9 cellular contexts compared by ENCODE assay signal in the genomic region with DNA sequence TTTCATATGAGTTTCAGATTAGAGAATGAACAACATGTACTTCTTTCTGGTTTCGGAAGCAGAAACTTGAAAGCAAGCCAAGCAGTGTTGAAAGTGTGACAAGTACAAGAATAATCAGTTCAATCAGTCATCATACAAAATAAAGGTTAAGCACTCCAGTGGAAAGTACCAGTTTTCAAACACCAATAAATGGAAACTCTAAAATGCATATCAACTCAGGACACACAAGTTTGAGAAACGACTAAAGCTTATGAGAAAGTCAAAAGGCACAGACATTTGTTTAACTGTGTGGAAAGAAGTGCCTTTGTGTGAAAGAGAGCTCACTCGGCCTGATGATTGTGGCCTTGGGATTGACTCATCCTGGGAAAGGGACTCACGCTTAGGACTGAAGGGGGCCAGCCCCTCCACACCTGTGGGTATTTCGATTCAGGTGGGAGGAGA.
DNase-seq lines count a peak whose midpoint lies in the region; ATAC-seq and TF ChIP-seq lines count a peak whose summit lies in the region.
"Had no signal": no experiment of that assay in that cellular context is flagged by ENCODE, and none has a peak within 500 bp of the region (broad histone marks: within the 10 kb centered on the region; RNA-seq: fewer than 3 reads in every experiment).

No MANE protein-coding gene starts in this region.

- H3K27ac Mint-ChIP-seq in activated CD8-positive, alpha-beta T cell treated with anti-CD3 and anti-CD28 coated beads for 36 hours: peak overlapping the region; percentile 41
- no peak overlapping the region for H3K27ac Mint-ChIP-seq in activated CD8-positive, alpha-beta T cell treated with anti-CD3 and anti-CD28 coated beads, Interleukin-2, amount 10 ng/mL, durations not matched to agents 7 days and 5 days

- no peaks in the 10 kb centered on the region for H3K36me3 ChIP-seq in cardiac muscle cell
- H3K36me3 ChIP-seq in subcutaneous abdominal adipose tissue (ENCODE audit: control insufficient read depth in 5 of 5, insufficient read depth in 5 of 5, low read length in 5 of 5): no peaks in the 10 kb centered on the region

- no peaks in the 10 kb centered on the region for H3K9me3 ChIP-seq in cardiac muscle cell (ENCODE audit: low read depth)
- no peaks in the 10 kb centered on the region for H3K9me3 ChIP-seq in subcutaneous abdominal adipose tissue (ENCODE audit: control insufficient read depth in 5 of 5, low read length in 5 of 5)

- H3K27me3 Mint-ChIP-seq in activated CD8-positive, alpha-beta T cell treated with anti-CD3 and anti-CD28 coated beads for 36 hours: peaks cover 1% of the 10 kb centered on the region
- H3K27me3 Mint-ChIP-seq in activated CD8-positive, alpha-beta T cell treated with anti-CD3 and anti-CD28 coated beads, Interleukin-2, amount 10 ng/mL, durations not matched to agents 7 days and 5 days (ENCODE audit: low read depth): peaks cover 6% of the 10 kb centered on the region

- no peak overlapping the region for H3K4me3 ChIP-seq in cardiac muscle cell
- H3K4me3 ChIP-seq in subcutaneous abdominal adipose tissue (ENCODE audit: low read depth in 1 of 5, low read length in 5 of 5): no peak overlapping the region

- H3K36me3 Mint-ChIP-seq in activated CD8-positive, alpha-beta T cell treated with anti-CD3 and anti-CD28 coated beads for 36 hours (ENCODE audit: low read depth): no peaks in the 10 kb centered on the region
- no peaks in the 10 kb centered on the region for H3K36me3 Mint-ChIP-seq in activated CD8-positive, alpha-beta T cell treated with anti-CD3 and anti-CD28 coated beads, Interleukin-2, amount 10 ng/mL, durations not matched to agents 7 days and 5 days (ENCODE audit: low read depth)

- CTCF ChIA-PET in activated CD8-positive, alpha-beta T cell treated with anti-CD3 and anti-CD28 coated beads for 36 hours (lab: Charles Lee): no interaction called here
- CTCF ChIA-PET in activated CD8-positive, alpha-beta T cell treated with anti-CD3 and anti-CD28 coated beads, Interleukin-2, amount 10 ng/mL, durations not matched to agents 7 days and 5 days (lab: Charles Lee): no interaction called here

- H3K27ac ChIP-seq in VCaP: peak overlapping the region; percentile 60
- H3K27ac ChIP-seq in cardiac muscle cell: peak overlapping the region; percentile 74
- peak overlapping the region; percentile 34 for H3K27ac ChIP-seq in subcutaneous abdominal adipose tissue (ENCODE audit: low read depth, low read length)

- ATAC-seq in activated CD8-positive, alpha-beta T cell treated with anti-CD3 and anti-CD28 coated beads for 36 hours: peak; percentile 61
- ATAC-seq in activated CD8-positive, alpha-beta T cell treated with anti-CD3 and anti-CD28 coated beads, Interleukin-2, amount 10 ng/mL, durations not matched to agents 7 days and 5 days: no peak
- ATAC-seq in GM21576 (IDR thresholded peaks at IDR 0.05; ENCODE audit: unreplicated experiment) (no peak), HG03280 (IDR thresholded peaks at IDR 0.05; ENCODE audit: unreplicated experiment) (no peak)

- intact Hi-C loops in activated CD8-positive, alpha-beta T cell treated with anti-CD3 and anti-CD28 coated beads for 36 hours (cut with micrococcal nuclease): no loop called here

- H3K4me1 Mint-ChIP-seq in activated CD8-positive, alpha-beta T cell treated with anti-CD3 and anti-CD28 coated beads for 36 hours (ENCODE audit: low read depth): peaks cover 12% of the 10 kb centered on the region
- H3K4me1 Mint-ChIP-seq in activated CD8-positive, alpha-beta T cell treated with anti-CD3 and anti-CD28 coated beads, Interleukin-2, amount 10 ng/mL, durations not matched to agents 7 days and 5 days (ENCODE audit: low read depth): no peaks in the 10 kb centered on the region

- no peak for TF ChIP-seq CTCF in activated CD8-positive, alpha-beta T cell treated with anti-CD3 and anti-CD28 coated beads for 36 hours (IDR thresholded peaks at IDR 0.05)
- TF ChIP-seq CTCF in VCaP (conservative IDR thresholded peaks at IDR 0.05) (no peak), cardiac muscle cell (IDR thresholded peaks at IDR 0.05; ENCODE audit: low read depth, low read length) (no peak)

- no peak overlapping the region for H3K4me3 Mint-ChIP-seq in activated CD8-positive, alpha-beta T cell treated with anti-CD3 and anti-CD28 coated beads for 36 hours
- H3K4me3 Mint-ChIP-seq in activated CD8-positive, alpha-beta T cell treated with anti-CD3 and anti-CD28 coated beads, Interleukin-2, amount 10 ng/mL, durations not matched to agents 7 days and 5 days: no peak overlapping the region

- H3K4me1 ChIP-seq in cardiac muscle cell (ENCODE audit: low read depth): peaks cover 12% of the 10 kb centered on the region
- H3K4me1 ChIP-seq in subcutaneous abdominal adipose tissue (ENCODE audit: control insufficient read depth in 5 of 5, insufficient read depth in 5 of 5, low read length in 5 of 5): peaks cover 2 to 10% (median 8%) of the 10 kb centered on the region in 5 donors

- peaks cover 2% of the 10 kb centered on the region for H3K9me3 Mint-ChIP-seq in activated CD8-positive, alpha-beta T cell treated with anti-CD3 and anti-CD28 coated beads for 36 hours
- H3K9me3 Mint-ChIP-seq in activated CD8-positive, alpha-beta T cell treated with anti-CD3 and anti-CD28 coated beads, Interleukin-2, amount 10 ng/mL, durations not matched to agents 7 days and 5 days (ENCODE audit: insufficient read depth): no peaks in the 10 kb centered on the region

- POLR2A ChIA-PET in activated CD8-positive, alpha-beta T cell treated with anti-CD3 and anti-CD28 coated beads for 36 hours (lab: Charles Lee): interaction anchor here (0.8 kb wide), 1 partner anchor 28 kb away, joined by 3 read pairs; no protein-coding TSS in a partner anchor
- POLR2A ChIA-PET in activated CD8-positive, alpha-beta T cell treated with anti-CD3 and anti-CD28 coated beads, Interleukin-2, amount 10 ng/mL, durations not matched to agents 7 days and 5 days (lab: Charles Lee): no interaction called here

- H3K9ac ChIP-seq in subcutaneous abdominal adipose tissue (ENCODE audit: low read length in 5 of 5): peak overlapping the region in 2 of 5 donors; percentile 17 to 30

- H3K27me3 ChIP-seq in cardiac muscle cell (no peaks in the 10 kb centered on the region), subcutaneous abdominal adipose tissue (ENCODE audit: control insufficient read depth in 5 of 5, insufficient read depth in 4 of 5, low read length in 5 of 5) (no peaks in the 10 kb centered on the region)

- DNase-seq in activated CD8-positive, alpha-beta T cell treated with anti-CD3 and anti-CD28 coated beads for 36 hours: peak; percentile 26
- no peak for DNase-seq in activated CD8-positive, alpha-beta T cell treated with anti-CD3 and anti-CD28 coated beads, Interleukin-2, amount 10 ng/mL, durations not matched to agents 7 days and 5 days
- peak in 1 of 2 donors; percentile 82 for DNase-seq in cardiac muscle cell (ENCODE audit: low read depth in 1 of 2, low spot score in 1 of 2)
- no peak for DNase-seq in NCI-H1694 treated with DMSO at 0.1 percent for 48 hours (lab: John Stamatoyannopoulos, UW)
- DNase-seq: effector memory CD4-positive, alpha-beta T cell had no signal
